Comparison of ENCODE assay signal across 21 cellular contexts in genomic region chr6:152671146-152671545, GRCh38. TPM values are rescaled to one million over a fixed set of nuclear protein-coding genes. Genes with fewer than 3 reads are reported as not detected.
DNase-seq lines count a peak whose midpoint lies in the region; ATAC-seq and TF ChIP-seq lines count a peak whose summit lies in the region.
"Had no signal": no experiment of that assay in that cellular context is flagged by ENCODE, and none has a peak within 500 bp of the region (broad histone marks: within the 10 kb centered on the region; RNA-seq: fewer than 3 reads in every experiment).

No MANE protein-coding gene starts in this region.

- no peaks in the 10 kb centered on the region for H3K4me1 Mint-ChIP-seq in activated T-cell treated with anti-CD3 and anti-CD28 coated beads, Interleukin-2, amount 50 U/mL, for 72 hours (ENCODE audit: low read depth)
- H3K4me1 Mint-ChIP-seq: B cell; CD4-positive, CD25-positive, alpha-beta regulatory T cell had no signal

- H3K36me3 Mint-ChIP-seq in activated naive CD4-positive, alpha-beta T cell treated with anti-CD3 and anti-CD28 coated beads, Interleukin-2, amount 50 U/mL, for 72 hours, result no peaks in the 10 kb centered on the region
- no peaks in the 10 kb centered on the region for H3K36me3 Mint-ChIP-seq in activated T-cell treated with anti-CD3 and anti-CD28 coated beads, Interleukin-2, amount 50 U/mL, for 72 hours (ENCODE audit: insufficient read depth in 2 of 2)
- H3K36me3 Mint-ChIP-seq: CD4-positive, CD25-positive, alpha-beta regulatory T cell had no signal

- H3K27me3 ChIP-seq in osteoblast (ENCODE audit: insufficient read depth, low read length), result no peaks in the 10 kb centered on the region
- H3K27me3 ChIP-seq: Peyer's patch had no signal

- no peaks in the 10 kb centered on the region for H3K9me3 Mint-ChIP-seq in activated naive CD4-positive, alpha-beta T cell treated with anti-CD3 and anti-CD28 coated beads, Interleukin-2, amount 50 U/mL, for 72 hours
- H3K9me3 Mint-ChIP-seq in activated T-cell treated with anti-CD3 and anti-CD28 coated beads, Interleukin-2, amount 50 U/mL, for 72 hours, result no peaks in the 10 kb centered on the region

- no peak overlapping the region for H3K4me3 ChIP-seq in SK-N-MC
- no peak overlapping the region for H3K4me3 ChIP-seq in choroid plexus epithelial cell (ENCODE audit: low read depth, low read length)
- H3K4me3 ChIP-seq in osteoblast (ENCODE audit: insufficient read depth, low read length), result no peak overlapping the region
- H3K4me3 ChIP-seq: HAP-1, Peyer's patch had no signal

- H4K20me1 ChIP-seq in osteoblast (ENCODE audit: insufficient read depth, low read length), result no peaks in the 10 kb centered on the region

- no peaks in the 10 kb centered on the region for H3K36me3 ChIP-seq in SK-N-MC (ENCODE audit: insufficient read depth, low read length)
- H3K36me3 ChIP-seq in osteoblast (ENCODE audit: insufficient read depth, low read length), result no peaks in the 10 kb centered on the region
- H3K36me3 ChIP-seq: HAP-1, Peyer's patch had no signal

- H3K4me1 ChIP-seq in osteoblast (ENCODE audit: insufficient read depth, low read length), result peaks cover 16% of the 10 kb centered on the region
- H3K4me1 ChIP-seq: Caco-2, HAP-1, Peyer's patch had no signal

- DNase-seq in ELR (ENCODE audit: low read depth), result peak; percentile 50
- DNase-seq in SK-N-MC (ENCODE audit: low read depth, low spot score), result no peak
- peak; percentile 30 for DNase-seq in choroid plexus epithelial cell (ENCODE audit: low read depth)
- DNase-seq in osteoblast (ENCODE audit: insufficient read length, low spot score, missing footprints), result no peak
- DNase-seq in activated naive CD4-positive, alpha-beta T cell treated with anti-CD3 and anti-CD28 coated beads, Interleukin-2, amount 50 U/mL, for 72 hours (ENCODE audit: low spot score in 2 of 2), result no peak
- no peak for DNase-seq in NCI-H1694 (lab: John Stamatoyannopoulos, UW)
- no peak for DNase-seq in activated T-cell treated with anti-CD3 and anti-CD28 coated beads, Interleukin-2, amount 50 U/mL, for 72 hours
- no peak for DNase-seq in inferior parietal cortex (ENCODE audit: extremely low spot score)
- DNase-seq: Caco-2; CD4-positive, CD25-positive, alpha-beta regulatory T cell; DMS153; KG1; NCI-H1048; NCI-H1436 treated with DMSO at 0.1 percent for 48 hours; NCI-H2081 treated with DMSO at 0.1 percent for 48 hours; NCI-H2227 treated with DMSO at 0.1 percent for 48 hours; NCI-H524 treated with DMSO at 0.1 percent for 48 hours; Peyer's patch; Right ventricle myocardium superior had no signal

- no peak overlapping the region for H2AFZ ChIP-seq in osteoblast (ENCODE audit: low read length)

- H3K4me2 ChIP-seq in osteoblast (ENCODE audit: insufficient read depth, low read length), result peak overlapping the region; percentile 45

- H3K9me3 ChIP-seq in SK-N-MC (ENCODE audit: low read depth, low read length), result no peaks in the 10 kb centered on the region
- H3K9me3 ChIP-seq in osteoblast (ENCODE audit: low read depth, low read length), result no peaks in the 10 kb centered on the region
- H3K9me3 ChIP-seq: Caco-2, HAP-1, Peyer's patch had no signal

- no peaks in the 10 kb centered on the region for H3K27me3 Mint-ChIP-seq in activated T-cell treated with anti-CD3 and anti-CD28 coated beads, Interleukin-2, amount 50 U/mL, for 72 hours (ENCODE audit: low read depth)

- H3K27ac ChIP-seq in SK-N-MC (0 out of 2 replicates have a peak overlapping the region, but pooled peaks have one; percentile 39), osteoblast (ENCODE audit: low read depth, low read length) (no peak overlapping the region)
- H3K27ac ChIP-seq: Peyer's patch had no signal

- peak overlapping the region; percentile 13 for H3K9ac ChIP-seq in SK-N-MC (ENCODE audit: insufficient read length)

- no peak for ATAC-seq in activated naive CD4-positive, alpha-beta T cell treated with anti-CD3 and anti-CD28 coated beads, Interleukin-2, amount 50 U/mL, for 72 hours
- ATAC-seq in activated T-cell treated with anti-CD3 and anti-CD28 coated beads, Interleukin-2, amount 50 U/mL, for 72 hours (replicated peaks in 1 of 2), result no peak

- no peak overlapping the region for H3K4me3 Mint-ChIP-seq in activated T-cell treated with anti-CD3 and anti-CD28 coated beads, Interleukin-2, amount 50 U/mL, for 72 hours
- H3K4me3 Mint-ChIP-seq: B cell; CD4-positive, CD25-positive, alpha-beta regulatory T cell had no signal

- H3K79me2 ChIP-seq in osteoblast (ENCODE audit: insufficient read depth, low read length), result no peaks in the 10 kb centered on the region

- TF ChIP-seq CTCF in choroid plexus epithelial cell (conservative IDR thresholded peaks at IDR 0.05; ENCODE audit: low read depth, low read length) (no peak), osteoblast (IDR thresholded peaks at IDR 0.05; ENCODE audit: extremely low read depth, low read depth, low read length) (no peak)

- H3K27ac Mint-ChIP-seq in activated naive CD4-positive, alpha-beta T cell treated with anti-CD3 and anti-CD28 coated beads, Interleukin-2, amount 50 U/mL, for 72 hours, result no peak overlapping the region
- no peak overlapping the region for H3K27ac Mint-ChIP-seq in activated T-cell treated with anti-CD3 and anti-CD28 coated beads, Interleukin-2, amount 50 U/mL, for 72 hours
- H3K27ac Mint-ChIP-seq: B cell had no signal

RNA-seq across cellular contexts. Expression of gene MYCT1, which starts 26.6 kb away (rescaled TPM):
- total RNA-seq in osteoblast, result 0.29 and 0.36 TPM in 2 replicates
- total RNA-seq in activated naive CD4-positive, alpha-beta T cell treated with anti-CD3 and anti-CD28 coated beads, Interleukin-2, amount 50 U/mL, for 72 hours, result not detected
- not detected for total RNA-seq in activated T-cell treated with anti-CD3 and anti-CD28 coated beads, Interleukin-2, amount 50 U/mL, for 72 hours
- total RNA-seq: B cell, Caco-2 had no signal

RNA-seq across cellular contexts. Expression of gene SYNE1, which starts 34.0 kb away (rescaled TPM):
- 221 and 240 TPM in 2 replicates for total RNA-seq in osteoblast
- 10 to 100 TPM; 29.4 to 33.7 TPM for total RNA-seq in activated naive CD4-positive, alpha-beta T cell treated with anti-CD3 and anti-CD28 coated beads, Interleukin-2, amount 50 U/mL, for 72 hours
- total RNA-seq in activated T-cell treated with anti-CD3 and anti-CD28 coated beads, Interleukin-2, amount 50 U/mL, for 72 hours, result 10 to 100 TPM; 34.5 to 38.9 TPM

Comparison
In these comparisons a context has a peak if more than half of its experiments do, and no peak if none do; other contexts are left out.
1. DNase-seq: peak in ELR (single experiment) and choroid plexus epithelial cell (single experiment); none in SK-N-MC (single experiment), osteoblast (single experiment), activated naive CD4-positive, alpha-beta T cell treated with anti-CD3 and anti-CD28 coated beads, Interleukin-2, amount 50 U/mL, for 72 hours (0 of 2), NCI-H1694 (single experiment), activated T-cell treated with anti-CD3 and anti-CD28 coated beads, Interleukin-2, amount 50 U/mL, for 72 hours (0 of 2) and inferior parietal cortex (single experiment).